ENCODE assay signal across 8 cellular contexts in the genomic region with DNA sequence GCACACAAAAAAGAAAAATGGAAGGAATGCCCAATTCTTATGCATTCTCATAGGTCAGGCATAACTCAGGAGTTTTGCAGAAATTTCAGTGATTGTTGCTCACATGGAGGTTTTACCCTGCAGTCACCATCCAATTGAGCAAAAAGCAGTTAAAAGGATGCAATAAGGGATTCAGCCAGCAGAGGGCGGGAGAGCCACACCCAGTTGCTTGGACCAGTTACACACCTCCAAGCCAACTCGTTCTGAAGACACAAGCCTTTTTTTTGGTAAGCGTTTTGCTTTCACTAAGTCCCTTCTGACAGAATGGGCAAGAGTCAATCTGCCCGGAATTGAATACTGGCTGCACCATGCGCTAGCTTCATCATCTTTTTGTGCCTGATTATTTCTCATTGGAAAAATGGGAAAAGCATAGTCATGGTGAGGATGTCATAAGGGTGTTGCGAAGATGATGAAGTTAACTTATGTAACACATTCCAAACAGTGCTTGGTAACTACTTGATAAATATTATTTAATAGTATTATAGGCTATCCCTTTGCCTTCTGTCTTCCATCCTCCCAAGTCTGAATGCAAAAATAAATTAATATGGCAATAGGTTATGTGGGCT.
DNase-seq lines count a peak whose midpoint lies in the region; ATAC-seq and TF ChIP-seq lines count a peak whose summit lies in the region.

No MANE protein-coding gene starts in this region.

- no peak overlapping the region for H2AFZ ChIP-seq in SK-N-SH (ENCODE audit: low read depth)

- no peaks in the 10 kb centered on the region for H3K9me3 ChIP-seq in HAP-1
- H3K9me3 ChIP-seq in SK-N-SH = no peaks in the 10 kb centered on the region
- no peaks in the 10 kb centered on the region for H3K9me3 ChIP-seq in prostate gland

- H3K27ac ChIP-seq in SK-N-SH (ENCODE audit: low read depth in 2 of 2, low read length in 1 of 2) = no peak overlapping the region
- H3K27ac ChIP-seq in prostate gland = no peak overlapping the region

- ATAC-seq in activated naive CD4-positive, alpha-beta T cell treated with anti-CD3 and anti-CD28 coated beads, Interleukin-2, amount 50 U/mL, for 72 hours = peak; percentile 75 to 79
- peak; percentile 88 for ATAC-seq in Right ventricle myocardium superior (ENCODE audit: poor library complexity)

- no peak for TF ChIP-seq POLR2A in prostate gland (IDR thresholded peaks at IDR 0.05)

- intact Hi-C loops in Right ventricle myocardium superior (cut with DNase I) = loop anchor here (10.0 kb wide), 1 partner anchor 404 kb away; no protein-coding TSS in a partner anchor
- intact Hi-C loops in prostate gland (cut with DNase I) = loop anchor here (5.0 to 10.0 kb wide), 2 partner anchors 1142 to 1554 kb away; no protein-coding TSS in a partner anchor
- intact Hi-C loops in posterior vena cava (cut with DNase I) = no loop called here

- no peaks in the 10 kb centered on the region for H3K9me3 Mint-ChIP-seq in activated naive CD4-positive, alpha-beta T cell treated with anti-CD3 and anti-CD28 coated beads, Interleukin-2, amount 50 U/mL, for 72 hours

- H3F3A ChIP-seq in SK-N-SH (replicated peaks; ENCODE audit: insufficient read depth) = no peaks in the 10 kb centered on the region

- H3K27ac Mint-ChIP-seq in activated naive CD4-positive, alpha-beta T cell treated with anti-CD3 and anti-CD28 coated beads, Interleukin-2, amount 50 U/mL, for 72 hours = no peak overlapping the region

- no peak overlapping the region for H3K9ac ChIP-seq in SK-N-SH

- no peak overlapping the region for H3K4me2 ChIP-seq in SK-N-SH

- no peaks in the 10 kb centered on the region for H4K20me1 ChIP-seq in SK-N-SH (ENCODE audit: insufficient read depth)

- no peaks in the 10 kb centered on the region for H3K36me3 ChIP-seq in HAP-1 (replicated peaks)
- H3K36me3 ChIP-seq in SK-N-SH (replicated peaks in 1 of 2; ENCODE audit: control insufficient read depth in 1 of 2, insufficient read depth in 2 of 2, low read length in 1 of 2) = no peaks in the 10 kb centered on the region
- H3K36me3 ChIP-seq in prostate gland = no peaks in the 10 kb centered on the region

- WGBS in SK-N-SH (ENCODE audit: low lambda C conversion rate) = 27% methylated on average over 6 of the region's 6 CpGs
- WGBS in prostate gland = 26% methylated on average over 6 of the region's 6 CpGs

- H3K4me3 ChIP-seq in HAP-1 (no peak overlapping the region), SK-N-SH (ENCODE audit: low read depth in 2 of 2, low read length in 1 of 2) (peak overlapping the region in 1 of 2 experiments; percentile 23; a peak in 1 of 4 replicates), prostate gland (no peak overlapping the region)

- TF ChIP-seq CTCF in GM12872 (IDR thresholded peaks at IDR 0.05; ENCODE audit: insufficient read depth, low read depth, low read length) = peak; percentile 94
- peak; percentile 91 for TF ChIP-seq CTCF in SK-N-SH (IDR thresholded peaks at IDR 0.05)
- TF ChIP-seq CTCF in prostate gland (IDR thresholded peaks at IDR 0.05) = peak; percentile 69 to 78 (median 74)

- H3K4me1 ChIP-seq in HAP-1 (peaks cover 4% of the 10 kb centered on the region), SK-N-SH (ENCODE audit: control insufficient read depth in 1 of 2, insufficient read depth in 2 of 2, low read depth in 1 of 2, low read length in 1 of 2) (peaks cover 0 to 3% of the 10 kb centered on the region in 2 experiments; a peak in 2 of 4 replicates), prostate gland (replicated peaks) (no peaks in the 10 kb centered on the region)

- TF ChIP-seq RAD21 in SK-N-SH (IDR thresholded peaks at IDR 0.05; ENCODE audit: low read length) = peak; percentile 97

- CTCF ChIA-PET in SK-N-SH (lab: Yijun Ruan, JAX) = interaction anchor here (1.1 to 1.5 kb wide), 5 partner anchors 9 to 1554 kb away, joined by 3 to 8 read pairs (median 4); no protein-coding TSS in a partner anchor

- H3K27me3 ChIP-seq in HAP-1 (ENCODE audit: low read depth) = no peaks in the 10 kb centered on the region
- no peaks in the 10 kb centered on the region for H3K27me3 ChIP-seq in SK-N-SH (ENCODE audit: insufficient read depth)
- no peaks in the 10 kb centered on the region for H3K27me3 ChIP-seq in prostate gland (replicated peaks; ENCODE audit: insufficient read depth)

- in situ Hi-C loops in HAP-1 (cut with MboI; ENCODE audit: low sequenced_read_pairs) = no loop called here

- peak; percentile 60 to 84 for DNase-seq in HAP-1 (ENCODE audit: low spot score in 2 of 2)
- peak; percentile 57 for DNase-seq in LoVo (ENCODE audit: low spot score)
- peak; percentile 49 for DNase-seq in SK-N-SH
- peak in 1 of 2 donors; percentile 75 for DNase-seq in activated naive CD4-positive, alpha-beta T cell treated with anti-CD3 and anti-CD28 coated beads, Interleukin-2, amount 50 U/mL, for 72 hours (ENCODE audit: low spot score in 2 of 2)
- DNase-seq in Right ventricle myocardium superior = peak; percentile 57
- peak; percentile 59 for DNase-seq in prostate gland (ENCODE audit: low spot score)
- DNase-seq in posterior vena cava (ENCODE audit: low spot score) = no peak

- POLR2A ChIA-PET in SK-N-SH (lab: Yijun Ruan, JAX) = no interaction called here

- no peak for TF ChIP-seq EP300 in SK-N-SH (IDR thresholded peaks at IDR 0.05; ENCODE audit: borderline replicate concordance in 1 of 2, low read depth in 1 of 2, low read length in 1 of 2)

- H3K9me2 ChIP-seq in SK-N-SH = no peaks in the 10 kb centered on the region

- no peaks in the 10 kb centered on the region for H3K36me3 Mint-ChIP-seq in activated naive CD4-positive, alpha-beta T cell treated with anti-CD3 and anti-CD28 coated beads, Interleukin-2, amount 50 U/mL, for 72 hours

- no peaks in the 10 kb centered on the region for H3K79me2 ChIP-seq in SK-N-SH (ENCODE audit: insufficient read depth)

TF ChIP-seq in SK-N-SH, 30 proteins besides CTCF, POLR2A, EP300 and RAD21:
- TF ChIP-seq RFX5 (IDR thresholded peaks at IDR 0.05; ENCODE audit: low read length) (0 out of 2 replicates have a peak, but pooled peaks have one; percentile 17), SMC3 (IDR thresholded peaks at IDR 0.05; ENCODE audit: low read depth, low read length) (peak; percentile 94), FOSL2 (IDR thresholded peaks at IDR 0.05; ENCODE audit: borderline replicate concordance, low read depth) (no peak)
- TF ChIP-seq, protein P1, sequence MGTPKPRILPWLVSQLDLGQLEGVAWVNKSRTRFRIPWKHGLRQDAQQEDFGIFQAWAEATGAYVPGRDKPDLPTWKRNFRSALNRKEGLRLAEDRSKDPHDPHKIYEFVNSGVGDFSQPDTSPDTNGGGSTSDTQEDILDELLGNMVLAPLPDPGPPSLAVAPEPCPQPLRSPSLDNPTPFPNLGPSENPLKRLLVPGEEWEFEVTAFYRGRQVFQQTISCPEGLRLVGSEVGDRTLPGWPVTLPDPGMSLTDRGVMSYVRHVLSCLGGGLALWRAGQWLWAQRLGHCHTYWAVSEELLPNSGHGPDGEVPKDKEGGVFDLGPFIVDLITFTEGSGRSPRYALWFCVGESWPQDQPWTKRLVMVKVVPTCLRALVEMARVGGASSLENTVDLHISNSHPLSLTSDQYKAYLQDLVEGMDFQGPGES (IDR thresholded peaks at IDR 0.05; ENCODE audit: low read depth, low read length) = no peak

Comparison
In these comparisons a context has a peak if more than half of its experiments do, and no peak if none do; other contexts are left out.
1. intact Hi-C loops: an anchor here in Right ventricle myocardium superior (10.0 kb wide) and prostate gland (5.0 to 10.0 kb wide); none called in posterior vena cava.